8 cellular contexts compared by ENCODE assay signal in the genomic region with DNA sequence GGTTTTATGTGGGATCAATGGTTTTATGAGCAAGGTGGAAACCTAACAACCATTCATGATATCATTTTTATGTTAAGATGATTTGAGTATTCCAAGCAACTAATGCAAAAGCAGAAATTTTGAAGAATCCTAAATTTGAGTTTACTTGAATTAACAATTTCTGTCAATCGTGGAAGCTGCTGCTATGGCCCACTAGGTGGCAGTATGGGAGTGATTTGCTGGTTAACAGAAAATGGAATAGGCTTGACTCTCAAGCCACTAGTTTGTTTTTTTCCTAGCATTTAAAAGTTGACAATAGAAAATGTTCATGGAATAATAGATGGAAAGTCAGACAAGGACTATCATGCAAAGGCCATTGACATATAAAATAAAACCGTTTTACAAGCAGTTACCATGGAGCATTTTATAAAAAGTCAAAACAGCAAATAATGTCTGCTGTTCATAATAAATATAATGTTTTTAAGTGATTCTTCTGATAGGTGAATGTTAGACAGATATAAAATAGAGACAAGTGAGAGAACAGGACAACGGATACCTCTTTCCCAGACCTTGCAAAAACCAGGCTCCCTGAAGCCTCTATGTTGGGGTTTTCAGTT. TPM values are rescaled to one million over a fixed set of nuclear protein-coding genes. Genes with fewer than 3 reads are reported as not detected.
DNase-seq lines count a peak whose midpoint lies in the region; ATAC-seq and TF ChIP-seq lines count a peak whose summit lies in the region.

No MANE protein-coding gene starts in this region.

- TF ChIP-seq CTCF in body of pancreas (IDR thresholded peaks at IDR 0.05): peak; percentile 57 to 90 (median 72)

- WGBS in body of pancreas, 2 donors: 4 to 8% methylated on average over 3 of the region's 3 CpGs

- peak overlapping the region; percentile 9 for H3K27ac Mint-ChIP-seq in T-helper 17 cell

- H3K36me3 Mint-ChIP-seq in T-helper 17 cell (ENCODE audit: low read depth): peaks cover 3% of the 10 kb centered on the region

- peak; percentile 7 for DNase-seq in NK-92 treated with Interleukin-12 subunit alpha and Interleukin-12 subunit beta, amount 100 ng/mL, for 24 hours (lab: John Stamatoyannopoulos, UW)
- no peak for DNase-seq in NK-92 (lab: John Stamatoyannopoulos, UW; ENCODE audit: unreplicated experiment)
- DNase-seq in Kasumi-1 (lab: John Stamatoyannopoulos, UW): peak; percentile 71 to 84
- peak in 2 of 3 donors; percentile 14 to 31 for DNase-seq in T-helper 17 cell
- DNase-seq in body of pancreas: peak; percentile 38 to 61 (median 54)
- DNase-seq in kidney tubule cell (ENCODE audit: low spot score): peak; percentile 59
- DNase-seq in stimulated activated CD4-positive, alpha-beta T cell treated with anti-CD3 and anti-CD28 coated beads, TNF-alpha, amount 100 ng/mL, for 1 hour (ENCODE audit: low read depth in 3 of 3, low spot score in 1 of 3): peak; percentile 12 to 25 (median 14)

- no peaks in the 10 kb centered on the region for H3K4me1 ChIP-seq in body of pancreas

- H3K9me3 ChIP-seq in T-helper 17 cell (ENCODE audit: control insufficient read depth, low read length, poor library complexity, severe bottlenecking) (no peaks in the 10 kb centered on the region), body of pancreas (no peaks in the 10 kb centered on the region)

- H3K4me1 Mint-ChIP-seq in T-helper 17 cell: peaks cover 4% of the 10 kb centered on the region

- H3K27me3 ChIP-seq in body of pancreas: no peaks in the 10 kb centered on the region

- no peaks in the 10 kb centered on the region for H3K36me3 ChIP-seq in body of pancreas (replicated peaks in 1 of 2; ENCODE audit: insufficient read depth in 1 of 2, low read depth in 2 of 2)

- H3K27me3 Mint-ChIP-seq in T-helper 17 cell: no peaks in the 10 kb centered on the region

- intact Hi-C loops in body of pancreas (cut with DNase I): loop anchor here (10.0 kb wide), 1 partner anchor 522 kb away; no protein-coding TSS in a partner anchor

- no peak overlapping the region for H3K27ac ChIP-seq in body of pancreas

- ATAC-seq in T-helper 17 cell (peak; percentile 54), body of pancreas (peak; percentile 33), GM21825 (IDR thresholded peaks at IDR 0.05; ENCODE audit: unreplicated experiment) (no peak)

- no peak for TF ChIP-seq POLR2A in body of pancreas (IDR thresholded peaks at IDR 0.05)

- no peak overlapping the region for H3K4me3 Mint-ChIP-seq in T-helper 17 cell

- H3K4me3 ChIP-seq in body of pancreas: no peak overlapping the region

RNA-seq across cellular contexts. Expression of gene TMEM200A, which starts 43.0 kb away (rescaled TPM):
- total RNA-seq in T-helper 17 cell (1 to 10 TPM; 2.3 to 2.4 TPM), body of pancreas (1 to 10 TPM in 1 of 2 donors, under 1 TPM in 1; 0.66 to 1.0 TPM)
